Comparison of ENCODE assay signal across 18 cellular contexts in the genomic region with DNA sequence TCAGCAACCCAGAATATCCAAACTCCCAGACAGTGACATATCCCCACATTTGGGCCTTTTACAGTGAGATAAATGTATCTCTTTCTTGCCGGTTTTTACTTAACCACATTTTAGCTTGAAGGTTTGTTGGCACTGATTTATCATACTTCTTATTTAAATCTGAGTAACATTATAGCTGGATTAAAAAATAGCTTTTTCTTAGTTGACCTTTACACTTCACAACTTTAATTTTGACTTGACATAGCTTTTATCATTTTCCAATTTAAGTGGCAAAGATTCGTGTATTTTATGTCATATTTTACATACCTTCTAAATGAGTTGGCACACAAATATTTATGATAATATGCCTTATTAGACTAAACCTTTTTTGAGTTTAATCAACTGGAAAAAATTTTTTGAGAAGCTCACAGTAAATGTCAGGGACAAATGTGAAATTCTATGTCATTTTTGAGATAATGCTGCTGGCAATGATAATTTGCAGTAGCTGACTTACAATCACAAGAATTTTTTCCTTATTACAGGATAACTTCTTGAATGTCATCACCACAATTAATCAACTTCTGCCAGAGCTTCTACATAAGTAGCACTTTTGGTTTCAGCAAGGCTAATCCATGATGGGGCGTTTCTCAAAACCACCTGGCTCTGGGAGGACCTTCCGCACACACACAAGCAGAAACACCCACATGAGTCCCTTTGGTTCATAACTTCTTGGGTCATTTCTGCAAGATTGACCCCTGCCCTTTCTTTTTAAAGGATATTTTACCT.
"Had no signal": no experiment of that assay in that cellular context is flagged by ENCODE, and none has a peak within 500 bp of the region (broad histone marks: within the 10 kb centered on the region; RNA-seq: fewer than 3 reads in every experiment).

No MANE protein-coding gene starts in this region.

- H3K9me3 ChIP-seq: gastrocnemius medialis, ovary, tibial artery, upper lobe of right lung had no signal

- H3K27ac ChIP-seq: gastrocnemius medialis, neural progenitor cell, ovary, tibial artery, upper lobe of right lung had no signal

- DNase-seq: effector memory CD8-positive, alpha-beta T cell; gastrocnemius medialis; immature natural killer cell; left colon; left ventricle myocardium superior; mesenchymal stem cell; midbrain; nucleus accumbens; ovary; right cardiac atrium; stimulated activated CD4-positive, alpha-beta T cell treated with anti-CD3 and anti-CD28 coated beads, Interleukin-4, amount 100 ng/mL, for 1 hour; tibial artery; upper lobe of right lung had no signal

- H3K4me1 ChIP-seq: gastrocnemius medialis, tibial artery, upper lobe of right lung had no signal

- H3K36me3 ChIP-seq: gastrocnemius medialis, neural progenitor cell, ovary, tibial artery, upper lobe of right lung had no signal

- H3K4me3 ChIP-seq: gastrocnemius medialis, lung, neural progenitor cell, ovary, smooth muscle cell, tibial artery, upper lobe of right lung had no signal

- ATAC-seq: effector memory CD8-positive, alpha-beta T cell; gastrocnemius medialis; left ventricle myocardium superior; natural killer cell treated with Interleukin-12 subunit alpha and Interleukin-12 subunit beta and Interleukin-15 and Interleukin-18, amount 100 ng/mL, for 72 hours; right cardiac atrium; stimulated activated memory B cell treated with anti-CD40 and anti-IgM and Interleukin-4, amounts not matched to agents 10 μg/mL and 1 μg/mL and 100 μg/mL, for 72 hours; upper lobe of right lung had no signal

- H3K9ac ChIP-seq: neural progenitor cell had no signal
